ENCODE assay signal across 9 cellular contexts in genomic region chr6:89148016-89148750, GRCh38. TPM values are rescaled to one million over a fixed set of nuclear protein-coding genes. Genes with fewer than 3 reads are reported as not detected.
DNase-seq lines count a peak whose midpoint lies in the region; ATAC-seq, FAIRE-seq and TF ChIP-seq lines count a peak whose summit lies in the region.
"Had no signal": no experiment of that assay in that cellular context is flagged by ENCODE, and none has a peak within 500 bp of the region (broad histone marks: within the 10 kb centered on the region; RNA-seq: fewer than 3 reads in every experiment).

No MANE protein-coding gene starts in this region.

- H3K4me2 ChIP-seq in HepG2 (ENCODE audit: low read depth, low read length) = peak overlapping the region; percentile 38

- no TSS peak for BruUV-seq in HepG2 (replicated peaks; lab: Mats Ljungman, UMichigan)

- H3K27ac Mint-ChIP-seq in natural killer cell (no peak overlapping the region), type B pancreatic cell (no peak overlapping the region)

- H3K27ac ChIP-seq in HepG2 (ENCODE audit: extremely low read length, insufficient read depth, low read length) (no peak overlapping the region), right lobe of liver (no peak overlapping the region)

- in situ Hi-C loops in HepG2 (cut with HindIII; ENCODE audit: extremely low pct_ligation_motif_present, low pct_unique_long_range_greater_than_20kb) = no loop called here

- no peaks in the 10 kb centered on the region for H4K20me1 ChIP-seq in HepG2 (ENCODE audit: insufficient read depth, low read length)

- FAIRE-seq in HepG2 (lab: Jason Lieb, UNC) = no peak

- no peak overlapping the region for H3K9ac ChIP-seq in HepG2 (ENCODE audit: insufficient read depth, low read depth, low read length)

- TF ChIP-seq POLR2A in HepG2 (IDR thresholded peaks at IDR 0.05; ENCODE audit: insufficient read depth in 1 of 2, low read depth in 2 of 2, low read length in 2 of 2) (no peak), right lobe of liver (IDR thresholded peaks at IDR 0.05) (no peak)

- H3K4me1 ChIP-seq in HepG2 (ENCODE audit: insufficient read depth, low read length) = peaks cover 44% of the 10 kb centered on the region
- H3K4me1 ChIP-seq in right lobe of liver = peaks cover 0 to 7% (median 0%) of the 10 kb centered on the region in 4 donors

- TF ChIP-seq EP300 in HepG2 (IDR thresholded peaks at IDR 0.05; ENCODE audit: low read depth in 2 of 2, low read length in 2 of 2) (no peak), HepG2 (CRISPR knock-in tag; IDR thresholded peaks at IDR 0.05; ENCODE audit: borderline replicate concordance) (no peak)

- CTCF ChIA-PET in HepG2 (lab: Yijun Ruan, JAX; ENCODE audit: low intra/inter-chr PET ratio, low total read pairs) = no interaction called here

- H3K27me3 Mint-ChIP-seq in natural killer cell (ENCODE audit: low read depth in 2 of 2) (no peaks in the 10 kb centered on the region), type B pancreatic cell (no peaks in the 10 kb centered on the region)

- no peak for ATAC-seq in HepG2
- no peak for ATAC-seq in right lobe of liver
- ATAC-seq in natural killer cell = no peak

- H2AFZ ChIP-seq in HepG2 (ENCODE audit: low read length) = no peak overlapping the region

- H3K36me3 Mint-ChIP-seq in natural killer cell (no peaks in the 10 kb centered on the region), type B pancreatic cell (peaks cover 8% of the 10 kb centered on the region)

- DNase-seq in HepG2 (ENCODE audit: low spot score) (no peak), right lobe of liver (no peak), natural killer cell (no peak), type B pancreatic cell (ENCODE audit: extremely low spot score, unreplicated experiment) (no peak), cardiac septum (ENCODE audit: low spot score) (no peak), HPDE6-E6E7 (ENCODE audit: extremely low spot score) (no peak), GM19238 (ENCODE audit: insufficient read length, low spot score) (no peak)
- peak; percentile 62 for DNase-seq in activated CD8-positive, alpha-beta memory T cell treated with anti-CD3 and anti-CD28 coated beads, Interleukin-2, amount 50 U/mL, for 48 hours
- DNase-seq: SIG-M5 had no signal

- H3K4me1 Mint-ChIP-seq in natural killer cell (peaks cover 14 to 15% of the 10 kb centered on the region in 2 donors), type B pancreatic cell (ENCODE audit: unreplicated experiment) (peaks cover 27% of the 10 kb centered on the region)

- no peak for TF ChIP-seq CTCF in HepG2 (CRISPR knock-in tag; IDR thresholded peaks at IDR 0.05)
- no peak for TF ChIP-seq CTCF in right lobe of liver (IDR thresholded peaks at IDR 0.05)
- TF ChIP-seq CTCF in natural killer cell (IDR thresholded peaks at IDR 0.05) = no peak
- no peak for TF ChIP-seq CTCF in type B pancreatic cell (conservative IDR thresholded peaks at IDR 0.05)

- intact Hi-C loops in HepG2 (cut with micrococcal nuclease; ENCODE audit: unreplicated experiment) (loop anchor here (5.0 kb wide), 1 partner anchor 66 kb away; the partner anchor contains the start of gene PNRC1), right lobe of liver (cut with DNase I) (no loop called here), natural killer cell (cut with micrococcal nuclease) (no loop called here), cardiac septum (cut with DNase I) (loop anchor here (10.0 kb wide), 1 partner anchor 207 kb away; the partner anchor contains the start of gene UBE2J1)

- no peaks in the 10 kb centered on the region for H3K9me3 ChIP-seq in HepG2 (ENCODE audit: low read length)
- no peaks in the 10 kb centered on the region for H3K9me3 ChIP-seq in right lobe of liver

- H3K4me3 Mint-ChIP-seq in natural killer cell = peak overlapping the region; percentile 28
- peak overlapping the region; percentile 57 for H3K4me3 Mint-ChIP-seq in type B pancreatic cell

- 95% methylated on average over 17 of the region's 17 CpGs for WGBS in HepG2 (ENCODE audit: low lambda C conversion rate)
- WGBS in right lobe of liver (ENCODE audit: insufficient coverage, low coverage, low lambda C conversion rate, missing lambda C conversion rate) = 83% methylated on average over 12 of the region's 17 CpGs

- H3K79me2 ChIP-seq in HepG2 (ENCODE audit: insufficient read depth, low read length) = peaks cover 28% of the 10 kb centered on the region

- POLR2A ChIA-PET in HepG2 (lab: Yijun Ruan, JAX) = no interaction called here

- H3K9me3 Mint-ChIP-seq in natural killer cell (no peaks in the 10 kb centered on the region), type B pancreatic cell (peaks cover 3% of the 10 kb centered on the region)

- peaks cover 0 to 3% of the 10 kb centered on the region in 2 experiments; a peak in 2 of 5 replicates for H3K36me3 ChIP-seq in HepG2 (replicated peaks in 1 of 2; ENCODE audit: control insufficient read depth in 1 of 2, insufficient read depth in 2 of 2, low read length in 2 of 2)
- H3K36me3 ChIP-seq in right lobe of liver = no peaks in the 10 kb centered on the region

- no peak for TF ChIP-seq RAD21 in HepG2 (CRISPR knock-in tag; IDR thresholded peaks at IDR 0.05)

- H3K27me3 ChIP-seq in HepG2 (ENCODE audit: control insufficient read depth in 1 of 2, insufficient read depth in 2 of 2, low read length in 2 of 2) = no peaks in the 10 kb centered on the region; a peak in 2 of 5 replicates
- H3K27me3 ChIP-seq in right lobe of liver = no peaks in the 10 kb centered on the region

- H3K4me3 ChIP-seq in HepG2 (replicated peaks in 1 of 3; ENCODE audit: insufficient read depth in 1 of 3, low read depth in 2 of 3, low read length in 3 of 3) (no peak overlapping the region; a peak in 1 of 6 replicates), right lobe of liver (no peak overlapping the region)

RNA-seq across cellular contexts. Expression of gene PM20D2, which starts 2.3 kb away (rescaled TPM):
- total RNA-seq in HepG2 (2016; rRNA removed; fragmentation: Illumina TruSeq; extraction: Trizol) (26.3 and 35.8 TPM in 2 replicates), right lobe of liver (1 to 10 TPM; 2.4 to 6.1 (median 4.5) TPM), natural killer cell (1 to 10 TPM; 4.0 to 6.1 (median 4.9) TPM), type B pancreatic cell (ENCODE audit: low replicate concordance) (10.3 and 15.3 TPM in 2 replicates), cardiac septum (13.0 TPM)
- total RNA-seq in HepG2 (2016; cell fraction: cytosol; rRNA removed; fragmentation: Illumina TruSeq; extraction: Trizol; ENCODE audit: low read depth) = 1.2 and 1.9 TPM in 2 replicates
- total RNA-seq in HepG2 (2016; cell fraction: insoluble cytoplasmic fraction; rRNA removed; fragmentation: Illumina TruSeq; extraction: Trizol) = 26.7 and 36.1 TPM in 2 replicates
- 10.2 and 11.6 TPM in 2 replicates for total RNA-seq in HepG2 (2016; cell fraction: membrane; rRNA removed; fragmentation: Illumina TruSeq; extraction: Trizol)
- total RNA-seq in HepG2 (2016; cell fraction: nucleus; rRNA removed; fragmentation: Illumina TruSeq; extraction: Trizol) = 13.7 and 14.6 TPM in 2 replicates
- polyA plus RNA-seq in HepG2 (2011; rRNA removed) = 13.3 and 14.7 TPM in 2 replicates
- 6.8 and 10.1 TPM in 2 replicates for polyA plus RNA-seq in HepG2 (2011; cell fraction: cytosol; rRNA removed)
- polyA plus RNA-seq in HepG2 (2011; cell fraction: nucleus; rRNA removed) = 5.6 and 8.7 TPM in 2 replicates
- polyA plus RNA-seq in HepG2 (2012) = 19.2 and 21.4 TPM in 2 replicates
- polyA plus RNA-seq in HepG2 (2016; cell fraction: cytosol; fragmentation: Illumina TruSeq; extraction: Trizol; ENCODE audit: low read depth) = 0.95 and 1.1 TPM in 2 replicates
- 31.6 and 33.7 TPM in 2 replicates for polyA plus RNA-seq in HepG2 (2016; cell fraction: insoluble cytoplasmic fraction; fragmentation: Illumina TruSeq; extraction: Trizol; ENCODE audit: low read depth)
- 4.2 and 4.9 TPM in 2 replicates for polyA plus RNA-seq in HepG2 (2016; cell fraction: membrane; fragmentation: Illumina TruSeq; extraction: Trizol; ENCODE audit: low read depth)
- polyA plus RNA-seq in HepG2 (2016; cell fraction: nucleus; fragmentation: Illumina TruSeq; extraction: Trizol; ENCODE audit: insufficient read depth, low read depth) = 21.5 and 22.6 TPM in 2 replicates
- polyA minus RNA-seq in HepG2 (2011; rRNA and poly(A)+ RNA removed; ENCODE audit: low replicate concordance) = 9.4 and 13.5 TPM in 2 replicates
- polyA minus RNA-seq in HepG2 (2011; cell fraction: cytosol; rRNA and poly(A)+ RNA removed) = 13.7 and 14.9 TPM in 2 replicates
- 9.9 and 14.4 TPM in 2 replicates for polyA minus RNA-seq in HepG2 (2011; cell fraction: nucleus; rRNA and poly(A)+ RNA removed)

RNA-seq across cellular contexts. Expression of gene SRSF12, which starts 30.3 kb away (rescaled TPM):
- total RNA-seq in HepG2 (2016; rRNA removed; fragmentation: Illumina TruSeq; extraction: Trizol) = 1.9 TPM in 2 replicates
- total RNA-seq in HepG2 (2016; cell fraction: cytosol; rRNA removed; fragmentation: Illumina TruSeq; extraction: Trizol; ENCODE audit: low read depth) = 1.3 TPM in 2 replicates
- total RNA-seq in HepG2 (2016; cell fraction: insoluble cytoplasmic fraction; rRNA removed; fragmentation: Illumina TruSeq; extraction: Trizol) = 1.8 and 2.0 TPM in 2 replicates
- total RNA-seq in HepG2 (2016; cell fraction: membrane; rRNA removed; fragmentation: Illumina TruSeq; extraction: Trizol) = 1.8 and 2.4 TPM in 2 replicates
- total RNA-seq in HepG2 (2016; cell fraction: nucleus; rRNA removed; fragmentation: Illumina TruSeq; extraction: Trizol) = 2.2 TPM in 2 replicates
- polyA plus RNA-seq in HepG2 (2011; rRNA removed) = 1.4 and 1.7 TPM in 2 replicates
- 0.78 and 0.99 TPM in 2 replicates for polyA plus RNA-seq in HepG2 (2011; cell fraction: cytosol; rRNA removed)
- polyA plus RNA-seq in HepG2 (2011; cell fraction: nucleus; rRNA removed) = 1.0 and 1.6 TPM in 2 replicates
- 1.9 and 2.1 TPM in 2 replicates for polyA plus RNA-seq in HepG2 (2012)
- polyA plus RNA-seq in HepG2 (2016; cell fraction: cytosol; fragmentation: Illumina TruSeq; extraction: Trizol; ENCODE audit: low read depth) = 1.4 and 1.6 TPM in 2 replicates
- 2.6 and 2.8 TPM in 2 replicates for polyA plus RNA-seq in HepG2 (2016; cell fraction: insoluble cytoplasmic fraction; fragmentation: Illumina TruSeq; extraction: Trizol; ENCODE audit: low read depth)
- 1.8 and 3.0 TPM in 2 replicates for polyA plus RNA-seq in HepG2 (2016; cell fraction: membrane; fragmentation: Illumina TruSeq; extraction: Trizol; ENCODE audit: low read depth)
- 5.7 and 6.1 TPM in 2 replicates for polyA plus RNA-seq in HepG2 (2016; cell fraction: nucleus; fragmentation: Illumina TruSeq; extraction: Trizol; ENCODE audit: insufficient read depth, low read depth)
- 0.20 TPM in 1 of 2 replicates, not detected in the other for polyA minus RNA-seq in HepG2 (2011; rRNA and poly(A)+ RNA removed; ENCODE audit: low replicate concordance)
- 0.49 and 1.2 TPM in 2 replicates for polyA minus RNA-seq in HepG2 (2011; cell fraction: cytosol; rRNA and poly(A)+ RNA removed)
- 2.4 and 3.1 TPM in 2 replicates for polyA minus RNA-seq in HepG2 (2011; cell fraction: nucleus; rRNA and poly(A)+ RNA removed)
- total RNA-seq in right lobe of liver = under 1 TPM in 4 of 6 experiments, not detected in 2; 0.22 to 0.78 (median 0.40) TPM
- total RNA-seq in natural killer cell = under 1 TPM; 0.07 to 0.45 (median 0.45) TPM
- 3.9 and 10.5 TPM in 2 replicates for total RNA-seq in type B pancreatic cell (ENCODE audit: low replicate concordance)
- total RNA-seq in cardiac septum = 0.40 TPM

Comparison
In these comparisons a context has a peak if more than half of its experiments do, and no peak if none do; other contexts are left out.
1. intact Hi-C loops: an anchor here in HepG2 (5.0 kb wide) and cardiac septum (10.0 kb wide); none called in right lobe of liver and natural killer cell.